8 cellular contexts compared by ENCODE assay signal in the genomic region with DNA sequence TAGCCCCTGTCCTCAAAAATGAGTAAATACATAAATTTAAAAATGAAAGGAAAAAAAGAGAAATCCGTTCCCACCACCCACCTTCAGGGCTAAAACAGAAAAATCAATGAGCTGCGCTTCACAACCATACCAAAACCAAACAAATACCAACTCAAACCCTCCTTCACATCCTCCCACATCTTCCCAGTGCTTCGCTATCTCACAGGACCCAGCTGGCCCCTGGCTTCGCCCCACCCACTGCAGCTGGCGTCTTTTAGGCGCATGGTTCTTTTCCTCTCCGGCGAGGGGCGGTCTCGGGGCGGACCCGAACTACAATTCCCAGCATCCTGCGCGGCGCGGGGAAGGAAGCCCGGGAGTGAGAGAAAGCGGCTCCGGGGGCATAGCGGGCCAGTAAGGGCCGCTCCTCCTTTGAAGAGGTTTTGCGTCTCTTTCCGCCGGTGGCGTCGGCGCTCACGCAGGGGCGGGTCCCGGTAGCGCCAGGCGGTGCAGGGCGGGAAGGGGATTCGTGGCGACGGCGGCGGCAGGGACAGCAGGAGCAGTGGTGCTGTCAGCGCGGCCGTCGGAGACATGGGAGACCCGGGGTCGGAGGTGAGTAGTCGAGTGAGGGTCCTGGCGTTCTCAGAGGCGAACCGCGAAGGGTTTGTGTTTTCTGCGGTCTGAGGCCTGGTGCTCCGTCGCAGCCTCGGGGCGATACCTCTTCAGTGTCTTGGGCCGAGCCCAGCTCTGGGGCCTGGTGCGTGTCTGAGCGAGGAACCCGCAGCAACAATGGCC. TPM values are rescaled to one million over a fixed set of nuclear protein-coding genes. Genes with fewer than 3 reads are reported as not detected.
DNase-seq lines count a peak whose midpoint lies in the region; ATAC-seq and TF ChIP-seq lines count a peak whose summit lies in the region.

Gene ZNF451, plus strand, starts transcription at position 502 of the 771 bp plus-strand sequence. Its CDS starts 66 bp downstream, at position 568.

- H3F3A ChIP-seq in SK-N-SH (replicated peaks; ENCODE audit: insufficient read depth): peaks cover 5% of the 10 kb centered on the region

- H3K4me1 ChIP-seq in SK-N-SH (ENCODE audit: control insufficient read depth in 1 of 2, insufficient read depth in 2 of 2, low read depth in 1 of 2, low read length in 1 of 2): peaks cover 18 to 21% of the 10 kb centered on the region in 2 experiments; a peak in 3 of 4 replicates
- H3K4me1 ChIP-seq in suprapubic skin: peaks cover 26% of the 10 kb centered on the region

- CTCF ChIA-PET in SK-N-SH (lab: Yijun Ruan, JAX): interaction anchor here (0.6 to 1.2 kb wide), 4 partner anchors 24 to 251 kb away, joined by 3 to 5 read pairs (median 3); no protein-coding TSS in a partner anchor

- H3K27ac ChIP-seq in SK-N-SH (ENCODE audit: low read depth in 2 of 2, low read length in 1 of 2): peak within 1 kb of the TSS; percentile 69 to 85; a peak in 3 of 4 replicates
- H3K27ac ChIP-seq in suprapubic skin: peak within 1 kb of the TSS; percentile 87

- H3K4me2 ChIP-seq in SK-N-SH: peak within 1 kb of the TSS; percentile 61

- H3K36me3 ChIP-seq in SK-N-SH (replicated peaks in 1 of 2; ENCODE audit: control insufficient read depth in 1 of 2, insufficient read depth in 2 of 2, low read length in 1 of 2): peaks cover 22 to 29% of the 10 kb centered on the region in 2 experiments
- no peaks in the 10 kb centered on the region for H3K36me3 ChIP-seq in suprapubic skin

- H2AFZ ChIP-seq in SK-N-SH (ENCODE audit: low read depth): peak within 1 kb of the TSS; percentile 88

- under 1% methylated on average over 15 of the region's 58 CpGs for WGBS in SK-N-SH (ENCODE audit: low lambda C conversion rate)
- under 1% methylated on average over 21 of the region's 58 CpGs for WGBS in suprapubic skin

- peak within 1 kb of the TSS; percentile 72; the same call in 1 of the 2 replicates for H3K9ac ChIP-seq in SK-N-SH

- H3K4me3 ChIP-seq in SK-N-SH (ENCODE audit: low read depth in 2 of 2, low read length in 1 of 2) (peak within 1 kb of the TSS; percentile 60 to 63), suprapubic skin (peak within 1 kb of the TSS; percentile 61)

- TF ChIP-seq EP300 in SK-N-SH (IDR thresholded peaks at IDR 0.05; ENCODE audit: borderline replicate concordance in 1 of 2, low read depth in 1 of 2, low read length in 1 of 2) (no peak), suprapubic skin (IDR thresholded peaks at IDR 0.05) (no peak)

- TF ChIP-seq RAD21 in SK-N-SH (IDR thresholded peaks at IDR 0.05; ENCODE audit: low read length): no peak

- no peaks in the 10 kb centered on the region for H3K27me3 ChIP-seq in SK-N-SH (ENCODE audit: insufficient read depth)
- no peaks in the 10 kb centered on the region for H3K27me3 ChIP-seq in suprapubic skin

- DNase-seq in GM04504 (ENCODE audit: low read depth) (peak; percentile 94), NCI-H1048 (lab: John Stamatoyannopoulos, UW) (peak; percentile 94), SK-N-SH (peak; percentile 94), germinal center (ENCODE audit: low spot score) (peak; percentile 94), nucleus accumbens (lab: John Stamatoyannopoulos, UW) (peak; percentile 77 to 99 (median 97)), suprapubic skin (ENCODE audit: low spot score in 2 of 2) (peak; percentile 97 to 98)
- peak; percentile 97 for DNase-seq in activated naive CD4-positive, alpha-beta T cell treated with anti-CD3 and anti-CD28 coated beads, Interleukin-2, amount 50 U/mL, for 16 hours

- no peaks in the 10 kb centered on the region for H3K9me3 ChIP-seq in SK-N-SH
- no peaks in the 10 kb centered on the region for H3K9me3 ChIP-seq in suprapubic skin

- H3K79me2 ChIP-seq in SK-N-SH (ENCODE audit: insufficient read depth): peaks cover 37% of the 10 kb centered on the region

- peaks cover 25% of the 10 kb centered on the region for H4K20me1 ChIP-seq in SK-N-SH (ENCODE audit: insufficient read depth)

- peak; percentile 90 for ATAC-seq in HG02571 (IDR thresholded peaks at IDR 0.05; ENCODE audit: unreplicated experiment)

- no peaks in the 10 kb centered on the region for H3K9me2 ChIP-seq in SK-N-SH

- TF ChIP-seq CTCF in SK-N-SH (IDR thresholded peaks at IDR 0.05) (no peak), suprapubic skin (IDR thresholded peaks at IDR 0.05) (no peak)

- TF ChIP-seq POLR2A in suprapubic skin (IDR thresholded peaks at IDR 0.05): peak; percentile 62 to 89

- POLR2A ChIA-PET in SK-N-SH (lab: Yijun Ruan, JAX): interaction anchor here (1.0 to 1.2 kb wide), 2 partner anchors 11 to 44 kb away, joined by 3 read pairs; partner anchors contain the start of gene KIAA1586

TF ChIP-seq in SK-N-SH, 30 proteins besides CTCF, POLR2A, EP300 and RAD21 (continues in another document):
- no peak for TF ChIP-seq RCOR1 (IDR thresholded peaks at IDR 0.05; ENCODE audit: low read length)
- TF ChIP-seq EZH2phosphoT487 (IDR thresholded peaks at IDR 0.05; ENCODE audit: borderline replicate concordance, low read depth): no peak
- no peak for TF ChIP-seq REST (IDR thresholded peaks at IDR 0.05; ENCODE audit: low read depth, low read length)
- TF ChIP-seq SMC3 (IDR thresholded peaks at IDR 0.05; ENCODE audit: low read depth, low read length): no peak
- TF ChIP-seq NFIC (IDR thresholded peaks at IDR 0.05; ENCODE audit: borderline replicate concordance): no peak
- peak; percentile 60 for TF ChIP-seq MAX (IDR thresholded peaks at IDR 0.05; ENCODE audit: low read depth)
- no peak for TF ChIP-seq YY1 (IDR thresholded peaks at IDR 0.05; ENCODE audit: low read depth)
- TF ChIP-seq GABPA (IDR thresholded peaks at IDR 0.05; ENCODE audit: low read depth): peak; percentile 92
- TF ChIP-seq RXRA (IDR thresholded peaks at IDR 0.05; ENCODE audit: borderline replicate concordance, low read depth): no peak
- 0 out of 2 replicates have a peak, but pooled peaks have one; percentile 48 for TF ChIP-seq NRF1 (IDR thresholded peaks at IDR 0.05; ENCODE audit: low read depth, low read length)
- peak; percentile 35; the same call in 1 of the 2 replicates for TF ChIP-seq TCF12 (IDR thresholded peaks at IDR 0.05)
- TF ChIP-seq GATA2 (CRISPR knock-in tag; IDR thresholded peaks at IDR 0.05): no peak
- no peak for TF ChIP-seq MEF2A (IDR thresholded peaks at IDR 0.05; ENCODE audit: borderline replicate concordance, low read depth)
- no peak for TF ChIP-seq TEAD4 (IDR thresholded peaks at IDR 0.05; ENCODE audit: borderline replicate concordance, insufficient read depth)
- peak; percentile 82 for TF ChIP-seq TAF1 (IDR thresholded peaks at IDR 0.05; ENCODE audit: borderline replicate concordance, low read depth, low read length)
- no peak for TF ChIP-seq USF1 (IDR thresholded peaks at IDR 0.05; ENCODE audit: borderline replicate concordance, low read depth)
- TF ChIP-seq ZBTB33 (IDR thresholded peaks at IDR 0.05; ENCODE audit: borderline replicate concordance, low read depth): no peak

RNA-seq across cellular contexts. Expression of gene ZNF451, which starts in this region (rescaled TPM):
- 8.5 and 11.1 TPM in 2 replicates for polyA plus RNA-seq in SK-N-SH (2012; rRNA removed)
- polyA plus RNA-seq in SK-N-SH (2012; cell fraction: cytosol; rRNA removed): 9.4 and 9.8 TPM in 2 replicates
- polyA plus RNA-seq in SK-N-SH (2012; cell fraction: nucleus; rRNA removed): 17.4 and 24.1 TPM in 2 replicates
- 100 to 1,000 TPM in 1 of 4 donors, 10 to 100 TPM in 3; 34.9 to 102 (median 42.7) TPM for total RNA-seq in suprapubic skin

Comparison
In these comparisons a context has a peak if more than half of its experiments do, and no peak if none do; other contexts are left out.
1. Peak in every context shown above with its lines: DNase-seq, ATAC-seq, H3K4me3 ChIP-seq and H3K27ac ChIP-seq.